In genomic region chr12:48717252-48717695, GRCh38 we compare ENCODE assay signal across 8 cellular contexts.
DNase-seq lines count a peak whose midpoint lies in the region; ATAC-seq and TF ChIP-seq lines count a peak whose summit lies in the region.

No MANE protein-coding gene starts in this region.

- no peak for TF ChIP-seq CTCF in GM10266 (IDR thresholded peaks at IDR 0.05; ENCODE audit: control insufficient read depth, insufficient read depth, low read depth, missing control alignments)

- H3K4me3 Mint-ChIP-seq in activated naive CD8-positive, alpha-beta T cell, result peak overlapping the region; percentile 98
- H3K4me3 Mint-ChIP-seq in stimulated activated effector memory CD8-positive, alpha-beta T cell treated with anti-CD3 and anti-CD28 coated beads, Interleukin-12 subunit alpha, Interleukin-12 subunit beta, amount 100 ng/mL, for 72 hours, result peak overlapping the region; percentile 92

- no peaks in the 10 kb centered on the region for H3K27me3 Mint-ChIP-seq in activated naive CD8-positive, alpha-beta T cell

- peaks cover 8% of the 10 kb centered on the region for H3K9me3 Mint-ChIP-seq in activated naive CD8-positive, alpha-beta T cell (ENCODE audit: low read depth)
- peaks cover 10% of the 10 kb centered on the region for H3K9me3 Mint-ChIP-seq in stimulated activated effector memory CD8-positive, alpha-beta T cell treated with anti-CD3 and anti-CD28 coated beads, Interleukin-12 subunit alpha, Interleukin-12 subunit beta, amount 100 ng/mL, for 72 hours

- H3K9ac ChIP-seq in iPS-20b (ENCODE audit: low read depth, low read length), result peak overlapping the region; percentile 93

- peaks cover 16% of the 10 kb centered on the region for H3K36me3 Mint-ChIP-seq in activated naive CD8-positive, alpha-beta T cell
- H3K36me3 Mint-ChIP-seq in stimulated activated effector memory CD8-positive, alpha-beta T cell treated with anti-CD3 and anti-CD28 coated beads, Interleukin-12 subunit alpha, Interleukin-12 subunit beta, amount 100 ng/mL, for 72 hours, result peaks cover 51% of the 10 kb centered on the region

- ATAC-seq in HG03045 (IDR thresholded peaks at IDR 0.05; ENCODE audit: unreplicated experiment), result peak; percentile 9
- no peak for ATAC-seq in stimulated activated effector memory CD8-positive, alpha-beta T cell treated with anti-CD3 and anti-CD28 coated beads, Interleukin-12 subunit alpha, Interleukin-12 subunit beta, amount 100 ng/mL, for 72 hours

- peak overlapping the region; percentile 88 for H3K27ac ChIP-seq in iPS-20b (ENCODE audit: low read length)

- peak overlapping the region; percentile 98 for H3K27ac Mint-ChIP-seq in activated naive CD8-positive, alpha-beta T cell
- H3K27ac Mint-ChIP-seq in stimulated activated effector memory CD8-positive, alpha-beta T cell treated with anti-CD3 and anti-CD28 coated beads, Interleukin-12 subunit alpha, Interleukin-12 subunit beta, amount 100 ng/mL, for 72 hours, result peak overlapping the region; percentile 97

- H3K36me3 ChIP-seq in iPS-20b (ENCODE audit: insufficient read depth, low read depth, low read length), result peaks cover 25% of the 10 kb centered on the region

- H3K4me1 ChIP-seq in iPS-20b (ENCODE audit: insufficient read depth, low read length), result peaks cover 2% of the 10 kb centered on the region; the same call in 1 of the 2 replicates

- no peaks in the 10 kb centered on the region for H3K27me3 ChIP-seq in iPS-20b (ENCODE audit: insufficient read depth, low read length)

- DNase-seq in GM10266 (ENCODE audit: extremely low spot score) (peak; percentile 53), NCI-H345 (lab: John Stamatoyannopoulos, UW) (no peak), activated gamma-delta T cell (lab: John Stamatoyannopoulos, UW) (no peak), NCI-H345 treated with DMSO at 0.1 percent for 48 hours (lab: John Stamatoyannopoulos, UW; ENCODE audit: unreplicated experiment) (no peak)
- DNase-seq in stimulated activated effector memory CD8-positive, alpha-beta T cell treated with anti-CD3 and anti-CD28 coated beads, Interleukin-12 subunit alpha, Interleukin-12 subunit beta, amount 100 ng/mL, for 72 hours (ENCODE audit: low spot score in 2 of 2), result no peak

- peaks cover 11% of the 10 kb centered on the region; the same call in 1 of the 2 replicates for H3K9me3 ChIP-seq in iPS-20b (ENCODE audit: insufficient read depth, low read depth, low read length)

- H3K4me3 ChIP-seq in iPS-20b (ENCODE audit: low read length), result peak overlapping the region; percentile 86

- peaks cover 42% of the 10 kb centered on the region for H3K4me1 Mint-ChIP-seq in activated naive CD8-positive, alpha-beta T cell (ENCODE audit: low read depth)
- peaks cover 24% of the 10 kb centered on the region for H3K4me1 Mint-ChIP-seq in stimulated activated effector memory CD8-positive, alpha-beta T cell treated with anti-CD3 and anti-CD28 coated beads, Interleukin-12 subunit alpha, Interleukin-12 subunit beta, amount 100 ng/mL, for 72 hours
